1 cellular context compared by ENCODE assay signal in genomic region chr2:121530563-121531334, GRCh38.
TF ChIP-seq lines count a peak whose summit lies in the region.

TSS of gene RNU4ATAC (plus strand) at chr2:121530880.

TF ChIP-seq in K562, 482 proteins besides CTCF, POLR2A, EP300 and RAD21 (continued from another document and continues in another):
- TF ChIP-seq SPI1 (IDR thresholded peaks at IDR 0.05; ENCODE audit: borderline replicate concordance, low read depth, low read length) (0 out of 2 replicates have a peak, but pooled peaks have one; percentile 13), MEF2A (IDR thresholded peaks at IDR 0.05; ENCODE audit: control insufficient read depth, low read depth, low read length) (peak; percentile 88), FOXO4 (CRISPR knock-in tag; IDR thresholded peaks at IDR 0.05) (peak; percentile 95), ZNF232 (CRISPR knock-in tag; IDR thresholded peaks at IDR 0.05) (peak; percentile 67; the same call in 1 of the 2 replicates), HMGXB4 (CRISPR knock-in tag; IDR thresholded peaks at IDR 0.05) (peak; percentile 64; the same call in 1 of the 2 replicates), GABPB1 (CRISPR knock-in tag; IDR thresholded peaks at IDR 0.05) (peak; percentile 80), PRMT5 (CRISPR knock-in tag; IDR thresholded peaks at IDR 0.05) (no peak), ZNF318 (IDR thresholded peaks at IDR 0.05; ENCODE audit: borderline replicate concordance in 1 of 2, low read depth in 1 of 2) (peak; percentile 90 to 99), ZBTB12 (CRISPR knock-in tag; IDR thresholded peaks at IDR 0.05) (peak; percentile 50; the same call in 1 of the 2 replicates), ATF7 (IDR thresholded peaks at IDR 0.05) (peak; percentile 85; the same call in 1 of the 2 replicates), ZNF644 (tag; IDR thresholded peaks at IDR 0.05; ENCODE audit: low read depth) (peak; percentile 68), ZKSCAN8 (CRISPR knock-in tag; IDR thresholded peaks at IDR 0.05) (peak; percentile 86), ZBTB49 (CRISPR knock-in tag; IDR thresholded peaks at IDR 0.05; ENCODE audit: borderline replicate concordance) (no peak; the same call in 1 of the 2 replicates), HNRNPLL (IDR thresholded peaks at IDR 0.05; ENCODE audit: low read depth, low read length, poor library complexity, severe bottlenecking) (peak; percentile 60), NCOA4 (IDR thresholded peaks at IDR 0.05; ENCODE audit: partially characterized antibody) (peak; percentile 92), ATF6 (CRISPR knock-in tag; IDR thresholded peaks at IDR 0.05) (peak; percentile 97; the same call in 1 of the 2 replicates), SMAD2 (IDR thresholded peaks at IDR 0.05; ENCODE audit: low read depth, low read length) (no peak), ZNF436 (CRISPR knock-in tag; IDR thresholded peaks at IDR 0.05) (peak; percentile 95), NFYB (IDR thresholded peaks at IDR 0.05; ENCODE audit: extremely low read depth, insufficient read length) (no peak), MYC (IDR thresholded peaks at IDR 0.05; ENCODE audit: low read depth, low read length) (peak; percentile 51), MYC (CRISPR knock-in tag; IDR thresholded peaks at IDR 0.05; ENCODE audit: borderline replicate concordance, low read depth) (peak; percentile 77; the same call in 1 of the 2 replicates), EZH2 (IDR thresholded peaks at IDR 0.05; ENCODE audit: borderline replicate concordance, low read depth, low read length) (0 out of 2 replicates have a peak, but pooled peaks have one; percentile 61), NR1H2 (CRISPR knock-in tag; IDR thresholded peaks at IDR 0.05) (peak; percentile 96), USF2 (CRISPR knock-in tag; IDR thresholded peaks at IDR 0.05) (peak; percentile 24; the same call in 1 of the 2 replicates), BCOR (IDR thresholded peaks at IDR 0.05) (peak; percentile 24; the same call in 1 of the 2 replicates), MAZ (CRISPR knock-in tag; conservative IDR thresholded peaks at IDR 0.05 in 1 of 2, IDR thresholded peaks at IDR 0.05 in 1 of 2) (peak; percentile 71 to 95), NFE2L1 (tag; IDR thresholded peaks at IDR 0.05; ENCODE audit: borderline replicate concordance, low read depth) (no peak; the same call in 1 of the 2 replicates), EGR1 (conservative IDR thresholded peaks at IDR 0.05) (peak; percentile 4; the same call in 1 of the 2 replicates), CCNT2 (IDR thresholded peaks at IDR 0.05; ENCODE audit: borderline replicate concordance, extremely low read depth, insufficient read length, low read depth, low read length) (no peak), YY1 (IDR thresholded peaks at IDR 0.05; ENCODE audit: borderline replicate concordance in 1 of 3, control insufficient read depth in 1 of 3, extremely low read depth in 1 of 3, insufficient read depth in 3 of 3, insufficient read length in 1 of 3, insufficient replicate concordance in 2 of 3, low read depth in 1 of 3, low read length in 2 of 3) (peak in 1 of 3 experiments; percentile 77), ZNF316 (IDR thresholded peaks at IDR 0.05) (peak; percentile 99), ARID1B (IDR thresholded peaks at IDR 0.05) (peak; percentile 68)
